ENCODE assay signal across 8 cellular contexts in genomic region chr19:18879579-18880373, GRCh38. TPM values are rescaled to one million over a fixed set of nuclear protein-coding genes. Genes with fewer than 3 reads are reported as not detected.
DNase-seq lines count a peak whose midpoint lies in the region; ATAC-seq, FAIRE-seq and TF ChIP-seq lines count a peak whose summit lies in the region.

No MANE protein-coding gene starts in this region.

- peaks cover 0 to 16% (median 0%) of the 10 kb centered on the region in 4 donors for H3K36me3 ChIP-seq in esophagus muscularis mucosa

- TF ChIP-seq CTCF in natural killer cell (IDR thresholded peaks at IDR 0.05) = no peak
- TF ChIP-seq CTCF in esophagus muscularis mucosa (IDR thresholded peaks at IDR 0.05) = no peak

- ATAC-seq in natural killer cell = peak; percentile 46 to 81 (median 76)

- no peak for TF ChIP-seq POLR2A in esophagus muscularis mucosa (IDR thresholded peaks at IDR 0.05; ENCODE audit: low read depth)

- H3K4me3 ChIP-seq in esophagus muscularis mucosa = no peak overlapping the region

- H3K36me3 Mint-ChIP-seq in activated T-helper 1 cell treated with anti-CD3 and anti-CD28 coated beads, Interleukin-12 subunit alpha, Interleukin-12 subunit beta, Interleukin-2, Interleukin-4 antibody, amounts not matched to agents 30 ng/mL and 10 ng/mL and 1 ng/mL, durations not matched to agents 14 hours and 24 hours and 36 hours (ENCODE audit: low read depth) = no peaks in the 10 kb centered on the region
- H3K36me3 Mint-ChIP-seq in natural killer cell (no peaks in the 10 kb centered on the region), immature natural killer cell (no peaks in the 10 kb centered on the region)

- H3K27me3 ChIP-seq in esophagus muscularis mucosa = no peaks in the 10 kb centered on the region

- 74% methylated on average over 13 of the region's 13 CpGs for WGBS in esophagus muscularis mucosa

- H3K27ac ChIP-seq in esophagus muscularis mucosa (replicated peaks in 1 of 4) = no peak overlapping the region

- H3K4me3 Mint-ChIP-seq in activated T-helper 1 cell treated with anti-CD3 and anti-CD28 coated beads, Interleukin-12 subunit alpha, Interleukin-12 subunit beta, Interleukin-2, Interleukin-4 antibody, amounts not matched to agents 30 ng/mL and 10 ng/mL and 1 ng/mL, durations not matched to agents 14 hours and 24 hours and 36 hours = no peak overlapping the region
- H3K4me3 Mint-ChIP-seq in natural killer cell (no peak overlapping the region), immature natural killer cell (no peak overlapping the region)

- H3K27me3 Mint-ChIP-seq in activated T-helper 1 cell treated with anti-CD3 and anti-CD28 coated beads, Interleukin-12 subunit alpha, Interleukin-12 subunit beta, Interleukin-2, Interleukin-4 antibody, amounts not matched to agents 30 ng/mL and 10 ng/mL and 1 ng/mL, durations not matched to agents 14 hours and 24 hours and 36 hours (ENCODE audit: insufficient read depth) = no peaks in the 10 kb centered on the region
- H3K27me3 Mint-ChIP-seq in natural killer cell (ENCODE audit: low read depth in 2 of 2) = no peaks in the 10 kb centered on the region
- H3K27me3 Mint-ChIP-seq in immature natural killer cell (ENCODE audit: low read depth in 3 of 3) = peaks cover 2 to 3% (median 2%) of the 10 kb centered on the region in 3 donors

- H3K9me3 ChIP-seq in esophagus muscularis mucosa = peaks cover 0 to 9% (median 0%) of the 10 kb centered on the region in 4 donors

- H3K4me1 ChIP-seq in esophagus muscularis mucosa = no peaks in the 10 kb centered on the region

- H3K4me1 Mint-ChIP-seq in activated T-helper 1 cell treated with anti-CD3 and anti-CD28 coated beads, Interleukin-12 subunit alpha, Interleukin-12 subunit beta, Interleukin-2, Interleukin-4 antibody, amounts not matched to agents 30 ng/mL and 10 ng/mL and 1 ng/mL, durations not matched to agents 14 hours and 24 hours and 36 hours (ENCODE audit: low read depth) = no peaks in the 10 kb centered on the region
- H3K4me1 Mint-ChIP-seq in natural killer cell (peaks cover 0 to 4% of the 10 kb centered on the region in 2 donors), immature natural killer cell (peaks cover 0 to 2% of the 10 kb centered on the region in 2 donors)

- FAIRE-seq in urothelium cell line (lab: Jason Lieb, UNC) = no peak

- H3K9me3 Mint-ChIP-seq in activated T-helper 1 cell treated with anti-CD3 and anti-CD28 coated beads, Interleukin-12 subunit alpha, Interleukin-12 subunit beta, Interleukin-2, Interleukin-4 antibody, amounts not matched to agents 30 ng/mL and 10 ng/mL and 1 ng/mL, durations not matched to agents 14 hours and 24 hours and 36 hours = no peaks in the 10 kb centered on the region
- H3K9me3 Mint-ChIP-seq in natural killer cell (no peaks in the 10 kb centered on the region), immature natural killer cell (no peaks in the 10 kb centered on the region)

- intact Hi-C loops in activated T-helper 1 cell treated with anti-CD3 and anti-CD28 coated beads, Interleukin-12 subunit alpha, Interleukin-12 subunit beta, Interleukin-2, Interleukin-4 antibody, amounts not matched to agents 30 ng/mL and 10 ng/mL and 1 ng/mL, durations not matched to agents 14 hours and 24 hours and 36 hours (cut with micrococcal nuclease) = loop anchor here (1.0 kb wide), 1 partner anchor 53 kb away; no protein-coding TSS in a partner anchor
- intact Hi-C loops in natural killer cell (cut with micrococcal nuclease) = no loop called here
- intact Hi-C loops in esophagus muscularis mucosa (cut with DNase I) = loop anchor here (10.0 kb wide), 1 partner anchor 125 kb away; no protein-coding TSS in a partner anchor

- no peak overlapping the region for H3K27ac Mint-ChIP-seq in activated T-helper 1 cell treated with anti-CD3 and anti-CD28 coated beads, Interleukin-12 subunit alpha, Interleukin-12 subunit beta, Interleukin-2, Interleukin-4 antibody, amounts not matched to agents 30 ng/mL and 10 ng/mL and 1 ng/mL, durations not matched to agents 14 hours and 24 hours and 36 hours
- H3K27ac Mint-ChIP-seq in natural killer cell (no peak overlapping the region), immature natural killer cell (no peak overlapping the region)

- peak; percentile 17 to 26 for DNase-seq in NCI-H2081 (lab: John Stamatoyannopoulos, UW)
- no peak for DNase-seq in NCI-H2081 treated with DMSO at 0.1 percent for 48 hours (lab: John Stamatoyannopoulos, UW)
- DNase-seq in Kasumi-1 (lab: John Stamatoyannopoulos, UW) = peak; percentile 38 to 46
- peak; percentile 5 for DNase-seq in activated T-helper 1 cell treated with anti-CD3 and anti-CD28 coated beads, Interleukin-12 subunit alpha, Interleukin-12 subunit beta, Interleukin-2, Interleukin-4 antibody, amounts not matched to agents 30 ng/mL and 10 ng/mL and 1 ng/mL, durations not matched to agents 14 hours and 24 hours and 36 hours (ENCODE audit: low spot score)
- DNase-seq in natural killer cell = no peak
- DNase-seq in esophagus muscularis mucosa (ENCODE audit: extremely low spot score) = no peak
- DNase-seq in urothelium cell line (ENCODE audit: low spot score) = no peak
- DNase-seq in immature natural killer cell = no peak

- TF ChIP-seq EP300 in esophagus muscularis mucosa (IDR thresholded peaks at IDR 0.05) = no peak

RNA-seq across cellular contexts. Expression of gene CERS1, which starts 16.2 kb away (rescaled TPM):
- not detected in 2 replicates for total RNA-seq in activated T-helper 1 cell treated with anti-CD3 and anti-CD28 coated beads, Interleukin-12 subunit alpha, Interleukin-12 subunit beta, Interleukin-2, Interleukin-4 antibody, amounts not matched to agents 30 ng/mL and 10 ng/mL and 1 ng/mL, durations not matched to agents 14 hours and 24 hours and 36 hours
- not detected for total RNA-seq in natural killer cell
- total RNA-seq in esophagus muscularis mucosa = 1 to 10 TPM in 3 of 4 donors, under 1 TPM in 1; 0.42 to 3.2 (median 1.1) TPM
- polyA plus RNA-seq in immature natural killer cell = not detected

RNA-seq across cellular contexts. Expression of gene COPE, which starts 39.4 kb away (rescaled TPM):
- 221 and 229 TPM in 2 replicates for total RNA-seq in activated T-helper 1 cell treated with anti-CD3 and anti-CD28 coated beads, Interleukin-12 subunit alpha, Interleukin-12 subunit beta, Interleukin-2, Interleukin-4 antibody, amounts not matched to agents 30 ng/mL and 10 ng/mL and 1 ng/mL, durations not matched to agents 14 hours and 24 hours and 36 hours
- total RNA-seq in natural killer cell (100 to 1,000 TPM; 204 to 228 (median 218) TPM), esophagus muscularis mucosa (100 to 1,000 TPM; 173 to 231 (median 210) TPM)
- polyA plus RNA-seq in immature natural killer cell = 100 to 1,000 TPM; 378 to 407 (median 401) TPM

RNA-seq across cellular contexts. Expression of gene DDX49, which starts 39.7 kb away (rescaled TPM):
- total RNA-seq in activated T-helper 1 cell treated with anti-CD3 and anti-CD28 coated beads, Interleukin-12 subunit alpha, Interleukin-12 subunit beta, Interleukin-2, Interleukin-4 antibody, amounts not matched to agents 30 ng/mL and 10 ng/mL and 1 ng/mL, durations not matched to agents 14 hours and 24 hours and 36 hours = 101 and 114 TPM in 2 replicates
- total RNA-seq in natural killer cell (10 to 100 TPM; 59.3 to 66.9 (median 62.9) TPM), esophagus muscularis mucosa (10 to 100 TPM; 38.4 to 42.6 (median 41.7) TPM)
- 10 to 100 TPM; 33.1 to 54.2 (median 48.9) TPM for polyA plus RNA-seq in immature natural killer cell

RNA-seq across cellular contexts. Expression of gene UPF1, which starts 48.0 kb away (rescaled TPM):
- total RNA-seq in activated T-helper 1 cell treated with anti-CD3 and anti-CD28 coated beads, Interleukin-12 subunit alpha, Interleukin-12 subunit beta, Interleukin-2, Interleukin-4 antibody, amounts not matched to agents 30 ng/mL and 10 ng/mL and 1 ng/mL, durations not matched to agents 14 hours and 24 hours and 36 hours = 102 and 113 TPM in 2 replicates
- total RNA-seq in natural killer cell (100 to 1,000 TPM; 123 to 140 (median 138) TPM), esophagus muscularis mucosa (100 to 1,000 TPM in 1 of 4 donors, 10 to 100 TPM in 3; 54.8 to 116 (median 77.4) TPM)
- polyA plus RNA-seq in immature natural killer cell = 10 to 100 TPM in 1 of 3 donors, 1 to 10 TPM in 2; 1.1 to 16.6 (median 5.2) TPM

Comparison
In these comparisons a context has a peak if more than half of its experiments do, and no peak if none do; other contexts are left out.
1. DNase-seq: peak in NCI-H2081 (2 of 2), Kasumi-1 (2 of 2) and activated T-helper 1 cell treated with anti-CD3 and anti-CD28 coated beads, Interleukin-12 subunit alpha, Interleukin-12 subunit beta, Interleukin-2, Interleukin-4 antibody, amounts not matched to agents 30 ng/mL and 10 ng/mL and 1 ng/mL, durations not matched to agents 14 hours and 24 hours and 36 hours (single experiment); none in NCI-H2081 treated with DMSO at 0.1 percent for 48 hours (single experiment), natural killer cell (single experiment), esophagus muscularis mucosa (single experiment), urothelium cell line (single experiment) and immature natural killer cell (0 of 3).